ENCODE assay signal across 8 cellular contexts in the genomic region with DNA sequence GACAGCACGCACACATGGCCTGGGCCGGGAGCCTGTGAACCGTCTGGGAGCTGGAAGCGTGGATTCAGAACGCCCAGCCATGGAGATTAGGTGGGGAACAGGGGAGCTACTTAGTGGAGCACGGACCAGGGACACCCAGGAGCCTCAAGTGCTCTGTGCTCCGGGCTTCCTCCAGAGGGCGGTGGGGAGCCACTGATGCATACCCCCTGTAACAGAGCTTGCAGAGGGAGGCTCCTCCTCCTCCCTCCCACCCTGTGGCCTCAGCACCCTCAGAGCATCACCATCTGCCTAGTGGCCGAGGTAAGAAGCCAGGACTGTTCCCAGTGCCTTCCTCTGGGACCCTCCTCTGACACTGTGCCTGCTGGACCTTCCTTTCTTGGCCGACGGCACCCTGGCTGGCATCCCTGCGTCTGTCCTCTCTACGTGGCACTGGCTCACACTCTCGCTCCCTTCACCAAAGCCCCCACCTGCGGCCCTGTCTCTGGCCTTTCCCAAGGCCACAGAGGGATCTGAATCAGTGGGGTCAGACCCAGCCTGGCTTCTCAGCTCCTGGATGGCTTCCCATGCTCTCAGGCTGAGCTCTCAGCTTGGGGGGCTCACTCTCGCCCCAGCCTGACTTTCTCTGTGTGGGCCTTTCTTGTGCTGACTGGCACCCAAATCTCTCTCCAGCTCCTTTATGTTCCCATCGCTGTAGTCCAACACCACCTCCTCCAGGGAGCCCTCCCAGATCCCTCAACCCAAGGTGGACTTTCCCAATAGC.
DNase-seq lines count a peak whose midpoint lies in the region; ATAC-seq and TF ChIP-seq lines count a peak whose summit lies in the region.

No MANE protein-coding gene starts in this region.

- DNase-seq in AG08395 (ENCODE audit: low spot score) (peak; percentile 12), HT-29 (ENCODE audit: low spot score) (peak; percentile 43), Peyer's patch (peak in 1 of 3 donors; percentile 31), ecto neural progenitor cell (ENCODE audit: low spot score) (peak; percentile 84), posterior vena cava (ENCODE audit: low spot score) (peak; percentile 64), thyroid gland (no peak), NCI-H1048 (lab: John Stamatoyannopoulos, UW) (no peak)

- TF ChIP-seq POLR2A in Peyer's patch (IDR thresholded peaks at IDR 0.05) (no peak), thyroid gland (IDR thresholded peaks at IDR 0.05) (no peak)

- ATAC-seq in HG02973 (IDR thresholded peaks at IDR 0.05; ENCODE audit: unreplicated experiment), result no peak

- no peak overlapping the region for H3K4me3 ChIP-seq in Peyer's patch
- no peak overlapping the region for H3K4me3 ChIP-seq in thyroid gland (replicated peaks in 1 of 3)

- intact Hi-C loops in posterior vena cava (cut with DNase I), result no loop called here
- intact Hi-C loops in thyroid gland (cut with DNase I), result no loop called here

- 43 to 54% methylated on average over 15 to 16 of the region's 17 CpGs for WGBS in thyroid gland, 2 donors

- H3K4me1 ChIP-seq in Peyer's patch, result no peaks in the 10 kb centered on the region
- no peaks in the 10 kb centered on the region for H3K4me1 ChIP-seq in thyroid gland

- peak in 4 of 6 experiments; percentile 18 to 26 (median 22) for TF ChIP-seq CTCF in Peyer's patch (IDR thresholded peaks at IDR 0.05)
- peak in 2 of 6 experiments; percentile 4 to 18 for TF ChIP-seq CTCF in thyroid gland (IDR thresholded peaks at IDR 0.05)

- H3K27ac ChIP-seq in Peyer's patch (no peak overlapping the region), thyroid gland (no peak overlapping the region)

- H3K36me3 ChIP-seq in Peyer's patch (no peaks in the 10 kb centered on the region), thyroid gland (no peaks in the 10 kb centered on the region)

- H3K27me3 ChIP-seq in Peyer's patch (no peaks in the 10 kb centered on the region), thyroid gland (no peaks in the 10 kb centered on the region)

- H3K9me3 ChIP-seq in Peyer's patch, result no peaks in the 10 kb centered on the region
- H3K9me3 ChIP-seq in thyroid gland, result no peaks in the 10 kb centered on the region

Comparison
In these comparisons a context has a peak if more than half of its experiments do, and no peak if none do; other contexts are left out.
1. DNase-seq: peak in AG08395 (single experiment), HT-29 (single experiment), ecto neural progenitor cell (single experiment) and posterior vena cava (single experiment); none in thyroid gland (0 of 2) and NCI-H1048 (single experiment).